ENCODE assay signal across 30 cellular contexts in the genomic region with DNA sequence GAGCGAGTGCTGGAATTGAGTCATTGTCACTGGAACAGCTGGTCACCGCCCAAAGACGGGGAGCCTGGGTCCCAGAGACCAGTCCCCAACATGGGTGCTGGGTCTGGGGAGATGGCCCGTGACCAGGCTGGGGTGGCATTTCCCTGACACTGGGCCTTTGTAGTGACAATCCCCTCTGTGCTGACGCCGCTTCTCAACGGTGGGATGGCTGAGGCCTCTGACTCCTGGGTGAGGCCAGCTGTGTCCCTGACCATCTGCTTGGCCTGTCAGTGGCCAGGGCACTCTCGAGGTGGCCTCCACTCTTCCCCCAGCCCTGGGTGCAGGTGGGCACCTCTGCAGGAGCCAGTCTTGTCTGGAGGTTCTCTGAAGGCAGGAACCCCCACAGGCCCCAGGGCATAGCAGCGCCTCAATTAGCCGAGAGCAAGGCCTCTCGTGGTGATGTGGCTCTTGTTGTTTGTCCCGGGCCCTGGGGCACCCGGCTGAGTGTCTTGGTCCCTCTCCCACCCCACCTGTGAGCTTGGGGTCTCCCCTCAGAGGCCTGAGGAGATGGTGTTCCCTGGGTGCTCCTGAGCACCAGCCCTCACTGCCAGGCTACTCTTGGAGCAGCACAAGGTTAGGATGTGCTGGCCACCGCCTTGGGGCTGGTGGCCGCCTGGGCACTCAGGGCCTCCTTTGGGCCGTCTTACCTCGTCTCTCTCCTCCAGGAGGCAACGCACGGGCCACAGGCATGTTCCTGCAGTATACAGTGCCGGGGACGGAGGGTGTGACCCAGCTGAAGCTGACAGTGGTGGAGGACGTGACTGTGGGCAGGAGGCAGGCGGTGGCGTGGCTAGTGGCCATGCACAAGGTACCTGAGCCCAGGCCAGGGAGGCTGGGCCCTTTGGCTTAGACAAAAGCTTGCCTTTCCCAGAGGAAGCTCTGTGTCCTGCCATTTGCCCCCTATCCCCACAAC. TPM values are rescaled to one million over a fixed set of nuclear protein-coding genes. Genes with fewer than 3 reads are reported as not detected.
A peak's percentile ranks its signal among the peaks of the same experiment; 100 is the strongest.
DNase-seq lines count a peak whose midpoint lies in the region; ATAC-seq and TF ChIP-seq lines count a peak whose summit lies in the region.
"Had no signal": no experiment of that assay in that cellular context is flagged by ENCODE, and none has a peak within 500 bp of the region (broad histone marks: within the 10 kb centered on the region; RNA-seq: fewer than 3 reads in every experiment).

No MANE protein-coding gene starts in this region.

- H3K4me3 ChIP-seq in esophagus squamous epithelium (no peak overlapping the region), urinary bladder (ENCODE audit: low read depth, low read length) (no peak overlapping the region)
- H3K4me3 ChIP-seq: GM23338, PC-9, skin epidermis had no signal

- whole genome bisulfite sequencing in esophagus squamous epithelium, 2 donors: 60 to 80% methylated on average over 1 to 10 of the region's 24 CpGs
- 91% methylated on average over 24 of the region's 24 CpGs for WGBS in urinary bladder

- DNase-seq in stimulated activated naive CD8-positive, alpha-beta T cell treated with anti-CD3 and anti-CD28 coated beads, Interleukin-15, amount 100 ng/mL, for 72 hours: no peak
- DNase-seq in stimulated activated naive CD8-positive, alpha-beta T cell treated with anti-CD3 and anti-CD28 coated beads, Interleukin-15, Interleukin-2, amounts not matched to agents 100 U/mL and 50 U/mL, for 24 hours: no peak
- DNase-seq in esophagus squamous epithelium (lab: John Stamatoyannopoulos, UW): no peak
- DNase-seq in mesothelial cell of epicardium (ENCODE audit: low spot score in 2 of 2, unreplicated experiment in 2 of 2): no peak
- no peak for DNase-seq in natural killer cell
- DNase-seq: activated CD4-positive, alpha-beta T cell treated with anti-CD3 and anti-CD28 coated beads for 4 hours; activated CD8-positive, alpha-beta T cell treated with anti-CD3 and anti-CD28 coated beads, Interleukin-2, amount 10 ng/mL, durations not matched to agents 7 days and 5 days; activated naive CD4-positive, alpha-beta T cell treated with anti-CD3 and anti-CD28 coated beads, Interleukin-2, amount 50 U/mL, for 16 hours; AML-193; CD4-positive, alpha-beta memory T cell; hippocampal formation; IMR-90; MV-4-11; naive B cell; NCI-H146; NCI-H2107; NCI-H345; NCI-H69; nucleus accumbens; PC-9; SHP77 had no signal

- H3K9me3 Mint-ChIP-seq in stimulated activated naive CD8-positive, alpha-beta T cell treated with anti-CD3 and anti-CD28 coated beads, Interleukin-15, amount 100 ng/mL, for 72 hours: no peaks in the 10 kb centered on the region
- H3K9me3 Mint-ChIP-seq in mesothelial cell of epicardium (no peaks in the 10 kb centered on the region), natural killer cell (no peaks in the 10 kb centered on the region)
- H3K9me3 Mint-ChIP-seq: activated T-helper 2 cell treated with anti-CD3 and anti-CD28 coated beads, Interferon-gamma antibody, Interleukin-2, Interleukin-4, amounts not matched to agents 10 μg/mL and 5 μg/mL and 100 μg/mL, durations not matched to agents 14 hours and 24 hours and 36 hours; brain; CD4-positive, alpha-beta memory T cell; GM23338; naive B cell; stimulated activated naive CD8-positive, alpha-beta T cell treated with anti-CD3 and anti-CD28 coated beads, Interleukin-15, Interleukin-2, amounts not matched to agents 100 ng/mL and 50 ng/mL, for 24 hours; T-helper 2 cell treated with Interferon-gamma antibody and Interleukin-4, amounts not matched to agents 5 μg/mL and 100 μg/mL, for 36 hours had no signal

- no peaks in the 10 kb centered on the region for H3K27me3 Mint-ChIP-seq in stimulated activated naive CD8-positive, alpha-beta T cell treated with anti-CD3 and anti-CD28 coated beads, Interleukin-15, amount 100 ng/mL, for 72 hours
- H3K27me3 Mint-ChIP-seq in mesothelial cell of epicardium (ENCODE audit: low read depth) (no peaks in the 10 kb centered on the region), natural killer cell (ENCODE audit: low read depth in 2 of 2) (no peaks in the 10 kb centered on the region)
- H3K27me3 Mint-ChIP-seq: brain; CD4-positive, alpha-beta memory T cell; naive B cell; stimulated activated naive CD8-positive, alpha-beta T cell treated with anti-CD3 and anti-CD28 coated beads, Interleukin-15, Interleukin-2, amounts not matched to agents 100 ng/mL and 50 ng/mL, for 24 hours had no signal

- H3K36me3 Mint-ChIP-seq in mesothelial cell of epicardium (peaks cover 17% of the 10 kb centered on the region), natural killer cell (no peaks in the 10 kb centered on the region)

- no peak for TF ChIP-seq POLR2A in esophagus squamous epithelium (IDR thresholded peaks at IDR 0.05)

- H3K36me3 ChIP-seq in esophagus squamous epithelium (peaks cover 19 to 97% (median 24%) of the 10 kb centered on the region in 3 donors), urinary bladder (ENCODE audit: insufficient read depth) (peaks cover 2% of the 10 kb centered on the region)

- H3K27ac ChIP-seq in esophagus squamous epithelium: peak overlapping the region; percentile 9 to 92 (median 76)
- peak overlapping the region; percentile 12 for H3K27ac ChIP-seq in urinary bladder (ENCODE audit: low read depth)
- H3K27ac ChIP-seq: PC-9 had no signal

- no peaks in the 10 kb centered on the region for H3K27me3 ChIP-seq in esophagus squamous epithelium

- peak overlapping the region in 1 of 2 donors; percentile 89 for H3K27ac Mint-ChIP-seq in stimulated activated naive CD8-positive, alpha-beta T cell treated with anti-CD3 and anti-CD28 coated beads, Interleukin-15, amount 100 ng/mL, for 72 hours
- H3K27ac Mint-ChIP-seq in mesothelial cell of epicardium (peak overlapping the region; percentile 71), natural killer cell (peak overlapping the region in 1 of 2 donors; percentile 24)
- H3K27ac Mint-ChIP-seq: activated T-helper 2 cell treated with anti-CD3 and anti-CD28 coated beads, Interferon-gamma antibody, Interleukin-2, Interleukin-4, amounts not matched to agents 10 μg/mL and 5 μg/mL and 100 μg/mL, durations not matched to agents 14 hours and 24 hours and 36 hours; GM23338; stimulated activated naive CD8-positive, alpha-beta T cell treated with anti-CD3 and anti-CD28 coated beads, Interleukin-15, Interleukin-2, amounts not matched to agents 100 ng/mL and 50 ng/mL, for 24 hours; T-helper 2 cell treated with Interferon-gamma antibody and Interleukin-4, amounts not matched to agents 5 μg/mL and 100 μg/mL, for 36 hours had no signal

- no peaks in the 10 kb centered on the region for H3K4me1 Mint-ChIP-seq in stimulated activated naive CD8-positive, alpha-beta T cell treated with anti-CD3 and anti-CD28 coated beads, Interleukin-15, amount 100 ng/mL, for 72 hours
- H3K4me1 Mint-ChIP-seq in mesothelial cell of epicardium (peaks cover 28% of the 10 kb centered on the region), natural killer cell (no peaks in the 10 kb centered on the region)
- H3K4me1 Mint-ChIP-seq: CD4-positive, alpha-beta memory T cell had no signal

- TF ChIP-seq CTCF in esophagus squamous epithelium (IDR thresholded peaks at IDR 0.05) (no peak), mesothelial cell of epicardium (IDR thresholded peaks at IDR 0.05; ENCODE audit: unreplicated experiment) (no peak), natural killer cell (IDR thresholded peaks at IDR 0.05) (no peak)

- H3K4me1 ChIP-seq in esophagus squamous epithelium (peaks cover 42 to 98% (median 68%) of the 10 kb centered on the region in 3 donors), urinary bladder (ENCODE audit: insufficient read depth) (no peaks in the 10 kb centered on the region)

- peak; percentile 24 for ATAC-seq in stimulated activated naive CD8-positive, alpha-beta T cell treated with anti-CD3 and anti-CD28 coated beads, Interleukin-15, amount 100 ng/mL, for 72 hours
- ATAC-seq in stimulated activated naive CD8-positive, alpha-beta T cell treated with anti-CD3 and anti-CD28 coated beads, Interleukin-15, Interleukin-2, amounts not matched to agents 100 U/mL and 50 U/mL, for 24 hours: no peak
- ATAC-seq in HG02840 (IDR thresholded peaks at IDR 0.05; ENCODE audit: low FRiP score, unreplicated experiment) (no peak), HG03196 (IDR thresholded peaks at IDR 0.05; ENCODE audit: unreplicated experiment) (no peak), natural killer cell (no peak)
- ATAC-seq: activated CD8-positive, alpha-beta T cell treated with anti-CD3 and anti-CD28 coated beads, Interleukin-2, amount 10 ng/mL, durations not matched to agents 7 days and 5 days; GM23338 had no signal

- H3K4me3 Mint-ChIP-seq in stimulated activated naive CD8-positive, alpha-beta T cell treated with anti-CD3 and anti-CD28 coated beads, Interleukin-15, amount 100 ng/mL, for 72 hours: no peak overlapping the region
- no peak overlapping the region for H3K4me3 Mint-ChIP-seq in mesothelial cell of epicardium
- H3K4me3 Mint-ChIP-seq in natural killer cell: no peak overlapping the region
- H3K4me3 Mint-ChIP-seq: activated CD8-positive, alpha-beta T cell treated with anti-CD3 and anti-CD28 coated beads, Interleukin-2, amount 10 ng/mL, durations not matched to agents 7 days and 5 days; brain; CD4-positive, alpha-beta memory T cell; GM23338; naive B cell; stimulated activated naive CD8-positive, alpha-beta T cell treated with anti-CD3 and anti-CD28 coated beads, Interleukin-15, Interleukin-2, amounts not matched to agents 100 ng/mL and 50 ng/mL, for 24 hours; T-helper 2 cell treated with Interferon-gamma antibody and Interleukin-4, amounts not matched to agents 5 μg/mL and 100 μg/mL, for 36 hours had no signal

- intact Hi-C loops in esophagus squamous epithelium (cut with DNase I) (no loop called here), natural killer cell (cut with micrococcal nuclease) (no loop called here)

- no peaks in the 10 kb centered on the region for H3K9me3 ChIP-seq in esophagus squamous epithelium

RNA-seq across cellular contexts. Expression of a gene that starts 16.6 kb away (rescaled TPM):
- total RNA-seq in esophagus squamous epithelium (100 to 1,000 TPM in 2 of 4 donors, 10 to 100 TPM in 2; 69.5 to 134 (median 89.3) TPM), mesothelial cell of epicardium (32.9 to 40.2 TPM (median 37.3 TPM) in 3 replicates), urinary bladder (49.6 TPM), natural killer cell (10 to 100 TPM in 1 of 3 donors, 1 to 10 TPM in 2; 5.9 to 10.7 (median 8.5) TPM)
- polyA plus RNA-seq in urinary bladder: 210 TPM

RNA-seq across cellular contexts. Expression of a gene that starts 16.9 kb away (rescaled TPM):
- total RNA-seq in esophagus squamous epithelium (10 to 100 TPM; 10.9 to 17.8 (median 12.6) TPM), mesothelial cell of epicardium (17.0 to 19.7 TPM (median 19.2 TPM) in 3 replicates), urinary bladder (10.6 TPM), natural killer cell (10 to 100 TPM; 11.6 to 12.8 (median 12.7) TPM)
- 5.4 TPM for polyA plus RNA-seq in urinary bladder
